In genomic region chr12:24080465-24080864, GRCh38 we compare ENCODE assay signal across 1 cellular context.
TF ChIP-seq lines count a peak whose summit lies in the region.

No MANE protein-coding gene starts in this region.

TF ChIP-seq in HepG2, 621 proteins besides CTCF, POLR2A, EP300 and RAD21 (continued from another document and continues in another):
- TF ChIP-seq KIAA2018 (CRISPR knock-in tag; IDR thresholded peaks at IDR 0.05; ENCODE audit: borderline replicate concordance) (no peak), ZNF354B (CRISPR knock-in tag; IDR thresholded peaks at IDR 0.05) (no peak), PITX1 (CRISPR knock-in tag; IDR thresholded peaks at IDR 0.05) (peak; percentile 66), ELF4 (CRISPR knock-in tag; IDR thresholded peaks at IDR 0.05; ENCODE audit: borderline replicate concordance) (no peak), ZNF772 (CRISPR knock-in tag; IDR thresholded peaks at IDR 0.05) (no peak), KAT2B (IDR thresholded peaks at IDR 0.05; ENCODE audit: borderline replicate concordance, low read depth, low read length) (no peak), SNAPC2 (CRISPR knock-in tag; IDR thresholded peaks at IDR 0.05) (no peak), HBP1 (CRISPR knock-in tag; IDR thresholded peaks at IDR 0.05; ENCODE audit: low read depth) (no peak), NR3C1 (CRISPR knock-in tag; IDR thresholded peaks at IDR 0.05) (no peak), ZNF557 (CRISPR knock-in tag; IDR thresholded peaks at IDR 0.05) (no peak), PHF5A (CRISPR knock-in tag; IDR thresholded peaks at IDR 0.05; ENCODE audit: low read depth, unreplicated experiment) (peak; percentile 72), ZFYVE20 (CRISPR knock-in tag; IDR thresholded peaks at IDR 0.05; ENCODE audit: borderline replicate concordance, low read depth) (no peak), ZNF503 (CRISPR knock-in tag; IDR thresholded peaks at IDR 0.05) (peak; percentile 90), ZNF800 (CRISPR knock-in tag; IDR thresholded peaks at IDR 0.05) (no peak), ZNF792 (CRISPR knock-in tag; IDR thresholded peaks at IDR 0.05) (no peak), RFX5 (IDR thresholded peaks at IDR 0.05; ENCODE audit: low read depth, low read length) (no peak), FOXC1 (CRISPR knock-in tag; IDR thresholded peaks at IDR 0.05; ENCODE audit: borderline replicate concordance) (no peak), XBP1 (CRISPR knock-in tag; IDR thresholded peaks at IDR 0.05) (no peak), ZNF543 (CRISPR knock-in tag; IDR thresholded peaks at IDR 0.05) (no peak), KLF6 (CRISPR knock-in tag; IDR thresholded peaks at IDR 0.05) (no peak), AHR (CRISPR knock-in tag; IDR thresholded peaks at IDR 0.05) (no peak), ZMYM4 (CRISPR knock-in tag; IDR thresholded peaks at IDR 0.05) (peak; percentile 92), E2F5 (CRISPR knock-in tag; conservative IDR thresholded peaks at IDR 0.05) (no peak), ATF2 (CRISPR knock-in tag; IDR thresholded peaks at IDR 0.05) (peak; percentile 69; the same call in 1 of the 2 replicates), JUNB (CRISPR knock-in tag; IDR thresholded peaks at IDR 0.05; ENCODE audit: borderline replicate concordance) (peak; percentile 34; the same call in 1 of the 2 replicates), JDP2 (CRISPR knock-in tag; IDR thresholded peaks at IDR 0.05; ENCODE audit: borderline replicate concordance) (no peak), TRAFD1 (CRISPR knock-in tag; IDR thresholded peaks at IDR 0.05; ENCODE audit: borderline replicate concordance) (no peak), RORA (CRISPR knock-in tag; IDR thresholded peaks at IDR 0.05) (no peak), ZNF639 (CRISPR knock-in tag; conservative IDR thresholded peaks at IDR 0.05) (0 out of 2 replicates have a peak, but pooled peaks have one; percentile 40), SRSF9 (IDR thresholded peaks at IDR 0.05; ENCODE audit: borderline replicate concordance, insufficient read depth, low read depth, low read length, poor library complexity, severe bottlenecking) (no peak), MEF2D (CRISPR knock-in tag; IDR thresholded peaks at IDR 0.05) (peak; percentile 63; the same call in 1 of the 2 replicates), MED8 (CRISPR knock-in tag; IDR thresholded peaks at IDR 0.05; ENCODE audit: insufficient replicate concordance) (peak; percentile 61), ZNF691 (CRISPR knock-in tag; IDR thresholded peaks at IDR 0.05; ENCODE audit: borderline replicate concordance, low read depth) (no peak), ZBTB26 (CRISPR knock-in tag; IDR thresholded peaks at IDR 0.05; ENCODE audit: borderline replicate concordance) (no peak), ZKSCAN1 (IDR thresholded peaks at IDR 0.05; ENCODE audit: low read length) (no peak), ATM (IDR thresholded peaks at IDR 0.05; ENCODE audit: borderline replicate concordance) (no peak)
